ENCODE assay signal across 22 cellular contexts in genomic region chr14:24887623-24888304, GRCh38.
"Had no signal": no experiment of that assay in that cellular context is flagged by ENCODE, and none has a peak within 500 bp of the region (broad histone marks: within the 10 kb centered on the region; RNA-seq: fewer than 3 reads in every experiment).

No MANE protein-coding gene starts in this region.

- H3K27ac ChIP-seq: gastroesophageal sphincter, spleen, tibial artery had no signal

- ATAC-seq: activated T-cell treated with anti-CD3 and anti-CD28 coated beads, Interleukin-2, amount 50 U/mL, for 4 hours; gastroesophageal sphincter; left cardiac atrium; mucosa of descending colon; natural killer cell; right cardiac atrium; stimulated activated memory B cell treated with anti-CD40 and anti-IgM and Interleukin-4, amounts not matched to agents 10 μg/mL and 1 μg/mL and 100 μg/mL, for 72 hours had no signal

- H3K9me3 Mint-ChIP-seq: T-helper 2 cell treated with Interferon-gamma antibody and Interleukin-4, amounts not matched to agents 5 μg/mL and 100 μg/mL, for 36 hours had no signal

- H3K36me3 Mint-ChIP-seq: activated CD4-positive, alpha-beta memory T cell treated with anti-CD3 and anti-CD28 coated beads for 36 hours; activated naive CD8-positive, alpha-beta T cell treated with anti-CD3 and anti-CD28 coated beads, Interleukin-2, amount 10 ng/mL, durations not matched to agents 7 days and 5 days; stimulated activated memory B cell treated with anti-CD40 and anti-IgM and Interleukin-4, amounts not matched to agents 10 μg/mL and 1 μg/mL and 100 μg/mL, for 72 hours had no signal

- H3K27me3 ChIP-seq: gastroesophageal sphincter, tibial artery had no signal

- H3K4me1 ChIP-seq: spleen, tibial artery had no signal

- H3K36me3 ChIP-seq: gastroesophageal sphincter, spleen, tibial artery had no signal

- H3K4me3 ChIP-seq: gastroesophageal sphincter, lung, mucosa of descending colon, spleen, tibial artery had no signal

- DNase-seq: activated CD4-positive, alpha-beta memory T cell treated with anti-CD3 and anti-CD28 coated beads for 36 hours; activated CD4-positive, alpha-beta T cell treated with anti-CD3 and anti-CD28 coated beads for 1 hour; activated gamma-delta T cell; activated naive CD8-positive, alpha-beta T cell treated with anti-CD3 and anti-CD28 coated beads, Interleukin-2, amount 10 ng/mL, durations not matched to agents 7 days and 5 days; activated T-cell treated with anti-CD3 and anti-CD28 coated beads, Interleukin-2, amount 50 U/mL, for 4 hours; aorta; central memory CD4-positive, alpha-beta T cell; cortex of kidney; effector CD8-positive, alpha-beta T cell; hippocampal formation; left cardiac atrium; mucosa of descending colon; natural killer cell; posterior cingulate gyrus; right cardiac atrium; spleen; stimulated activated CD4-positive, alpha-beta T cell treated with anti-CD3 and anti-CD28 coated beads, Interleukin-1b, Interleukin-23, amount 100 ng/mL, for 48 hours; tibial artery had no signal

- H3K27ac Mint-ChIP-seq: activated CD4-positive, alpha-beta memory T cell treated with anti-CD3 and anti-CD28 coated beads for 36 hours; activated naive CD8-positive, alpha-beta T cell treated with anti-CD3 and anti-CD28 coated beads, Interleukin-2, amount 10 ng/mL, durations not matched to agents 7 days and 5 days; natural killer cell; stimulated activated memory B cell treated with anti-CD40 and anti-IgM and Interleukin-4, amounts not matched to agents 10 μg/mL and 1 μg/mL and 100 μg/mL, for 72 hours; T-helper 2 cell treated with Interferon-gamma antibody and Interleukin-4, amounts not matched to agents 5 μg/mL and 100 μg/mL, for 36 hours had no signal

- H3K4me3 Mint-ChIP-seq: activated CD4-positive, alpha-beta memory T cell treated with anti-CD3 and anti-CD28 coated beads for 36 hours; activated naive CD8-positive, alpha-beta T cell treated with anti-CD3 and anti-CD28 coated beads, Interleukin-2, amount 10 ng/mL, durations not matched to agents 7 days and 5 days; activated T-cell treated with anti-CD3 and anti-CD28 coated beads, Interleukin-2, amount 50 U/mL, for 4 hours; natural killer cell; stimulated activated memory B cell treated with anti-CD40 and anti-IgM and Interleukin-4, amounts not matched to agents 10 μg/mL and 1 μg/mL and 100 μg/mL, for 72 hours; T-helper 2 cell treated with Interferon-gamma antibody and Interleukin-4, amounts not matched to agents 5 μg/mL and 100 μg/mL, for 36 hours had no signal

- H3K4me1 Mint-ChIP-seq: activated naive CD8-positive, alpha-beta T cell treated with anti-CD3 and anti-CD28 coated beads, Interleukin-2, amount 10 ng/mL, durations not matched to agents 7 days and 5 days; natural killer cell; stimulated activated memory B cell treated with anti-CD40 and anti-IgM and Interleukin-4, amounts not matched to agents 10 μg/mL and 1 μg/mL and 100 μg/mL, for 72 hours had no signal
